In the genomic region with DNA sequence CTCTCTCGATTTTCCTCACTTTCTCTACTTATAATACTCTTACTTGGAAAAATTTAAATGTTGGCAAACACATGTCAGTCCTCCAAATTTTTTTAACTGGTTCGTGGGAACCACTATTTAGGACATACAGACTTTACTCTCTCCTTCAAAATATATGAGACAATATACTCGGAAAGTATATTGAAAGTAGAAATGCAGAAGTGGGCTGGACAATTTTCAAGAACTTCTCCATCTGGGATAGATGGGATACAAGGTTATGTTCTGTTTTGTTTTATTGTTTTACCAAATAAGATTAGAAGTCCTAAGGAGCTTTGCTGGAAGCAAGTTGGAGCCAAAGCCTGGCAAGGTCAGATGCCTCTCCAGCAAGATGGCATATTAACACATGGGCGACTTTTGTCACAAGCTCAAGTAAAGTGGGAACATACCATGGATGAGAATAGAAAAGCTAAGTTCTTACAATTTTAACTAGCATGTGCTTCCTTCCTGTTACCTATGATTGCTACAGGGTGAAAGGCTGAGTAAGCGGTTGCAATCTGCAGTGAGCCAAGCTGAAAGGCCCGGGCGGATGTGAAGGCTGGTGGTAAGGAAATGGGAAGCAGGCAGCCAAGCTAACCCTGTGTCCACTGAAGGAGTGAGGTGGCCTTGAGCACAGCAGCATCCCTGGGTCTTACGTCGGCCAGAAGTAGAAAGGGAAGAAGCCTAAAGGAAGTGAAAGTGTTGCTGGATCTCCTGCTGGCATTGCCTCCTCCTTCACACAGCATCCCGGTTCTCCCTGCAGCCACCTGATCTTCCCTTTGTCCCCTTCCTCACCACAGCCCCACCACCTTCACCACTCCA, we compare ENCODE assay signal across 1 cellular context.
A peak's percentile ranks its signal among the peaks of the same experiment; 100 is the strongest.
TF ChIP-seq lines count a peak whose summit lies in the region.

No MANE protein-coding gene starts in this region.

TF ChIP-seq in K562, 482 proteins besides CTCF, POLR2A, EP300 and RAD21 (continued from another document and continues in another):
- TF ChIP-seq, protein P1, sequence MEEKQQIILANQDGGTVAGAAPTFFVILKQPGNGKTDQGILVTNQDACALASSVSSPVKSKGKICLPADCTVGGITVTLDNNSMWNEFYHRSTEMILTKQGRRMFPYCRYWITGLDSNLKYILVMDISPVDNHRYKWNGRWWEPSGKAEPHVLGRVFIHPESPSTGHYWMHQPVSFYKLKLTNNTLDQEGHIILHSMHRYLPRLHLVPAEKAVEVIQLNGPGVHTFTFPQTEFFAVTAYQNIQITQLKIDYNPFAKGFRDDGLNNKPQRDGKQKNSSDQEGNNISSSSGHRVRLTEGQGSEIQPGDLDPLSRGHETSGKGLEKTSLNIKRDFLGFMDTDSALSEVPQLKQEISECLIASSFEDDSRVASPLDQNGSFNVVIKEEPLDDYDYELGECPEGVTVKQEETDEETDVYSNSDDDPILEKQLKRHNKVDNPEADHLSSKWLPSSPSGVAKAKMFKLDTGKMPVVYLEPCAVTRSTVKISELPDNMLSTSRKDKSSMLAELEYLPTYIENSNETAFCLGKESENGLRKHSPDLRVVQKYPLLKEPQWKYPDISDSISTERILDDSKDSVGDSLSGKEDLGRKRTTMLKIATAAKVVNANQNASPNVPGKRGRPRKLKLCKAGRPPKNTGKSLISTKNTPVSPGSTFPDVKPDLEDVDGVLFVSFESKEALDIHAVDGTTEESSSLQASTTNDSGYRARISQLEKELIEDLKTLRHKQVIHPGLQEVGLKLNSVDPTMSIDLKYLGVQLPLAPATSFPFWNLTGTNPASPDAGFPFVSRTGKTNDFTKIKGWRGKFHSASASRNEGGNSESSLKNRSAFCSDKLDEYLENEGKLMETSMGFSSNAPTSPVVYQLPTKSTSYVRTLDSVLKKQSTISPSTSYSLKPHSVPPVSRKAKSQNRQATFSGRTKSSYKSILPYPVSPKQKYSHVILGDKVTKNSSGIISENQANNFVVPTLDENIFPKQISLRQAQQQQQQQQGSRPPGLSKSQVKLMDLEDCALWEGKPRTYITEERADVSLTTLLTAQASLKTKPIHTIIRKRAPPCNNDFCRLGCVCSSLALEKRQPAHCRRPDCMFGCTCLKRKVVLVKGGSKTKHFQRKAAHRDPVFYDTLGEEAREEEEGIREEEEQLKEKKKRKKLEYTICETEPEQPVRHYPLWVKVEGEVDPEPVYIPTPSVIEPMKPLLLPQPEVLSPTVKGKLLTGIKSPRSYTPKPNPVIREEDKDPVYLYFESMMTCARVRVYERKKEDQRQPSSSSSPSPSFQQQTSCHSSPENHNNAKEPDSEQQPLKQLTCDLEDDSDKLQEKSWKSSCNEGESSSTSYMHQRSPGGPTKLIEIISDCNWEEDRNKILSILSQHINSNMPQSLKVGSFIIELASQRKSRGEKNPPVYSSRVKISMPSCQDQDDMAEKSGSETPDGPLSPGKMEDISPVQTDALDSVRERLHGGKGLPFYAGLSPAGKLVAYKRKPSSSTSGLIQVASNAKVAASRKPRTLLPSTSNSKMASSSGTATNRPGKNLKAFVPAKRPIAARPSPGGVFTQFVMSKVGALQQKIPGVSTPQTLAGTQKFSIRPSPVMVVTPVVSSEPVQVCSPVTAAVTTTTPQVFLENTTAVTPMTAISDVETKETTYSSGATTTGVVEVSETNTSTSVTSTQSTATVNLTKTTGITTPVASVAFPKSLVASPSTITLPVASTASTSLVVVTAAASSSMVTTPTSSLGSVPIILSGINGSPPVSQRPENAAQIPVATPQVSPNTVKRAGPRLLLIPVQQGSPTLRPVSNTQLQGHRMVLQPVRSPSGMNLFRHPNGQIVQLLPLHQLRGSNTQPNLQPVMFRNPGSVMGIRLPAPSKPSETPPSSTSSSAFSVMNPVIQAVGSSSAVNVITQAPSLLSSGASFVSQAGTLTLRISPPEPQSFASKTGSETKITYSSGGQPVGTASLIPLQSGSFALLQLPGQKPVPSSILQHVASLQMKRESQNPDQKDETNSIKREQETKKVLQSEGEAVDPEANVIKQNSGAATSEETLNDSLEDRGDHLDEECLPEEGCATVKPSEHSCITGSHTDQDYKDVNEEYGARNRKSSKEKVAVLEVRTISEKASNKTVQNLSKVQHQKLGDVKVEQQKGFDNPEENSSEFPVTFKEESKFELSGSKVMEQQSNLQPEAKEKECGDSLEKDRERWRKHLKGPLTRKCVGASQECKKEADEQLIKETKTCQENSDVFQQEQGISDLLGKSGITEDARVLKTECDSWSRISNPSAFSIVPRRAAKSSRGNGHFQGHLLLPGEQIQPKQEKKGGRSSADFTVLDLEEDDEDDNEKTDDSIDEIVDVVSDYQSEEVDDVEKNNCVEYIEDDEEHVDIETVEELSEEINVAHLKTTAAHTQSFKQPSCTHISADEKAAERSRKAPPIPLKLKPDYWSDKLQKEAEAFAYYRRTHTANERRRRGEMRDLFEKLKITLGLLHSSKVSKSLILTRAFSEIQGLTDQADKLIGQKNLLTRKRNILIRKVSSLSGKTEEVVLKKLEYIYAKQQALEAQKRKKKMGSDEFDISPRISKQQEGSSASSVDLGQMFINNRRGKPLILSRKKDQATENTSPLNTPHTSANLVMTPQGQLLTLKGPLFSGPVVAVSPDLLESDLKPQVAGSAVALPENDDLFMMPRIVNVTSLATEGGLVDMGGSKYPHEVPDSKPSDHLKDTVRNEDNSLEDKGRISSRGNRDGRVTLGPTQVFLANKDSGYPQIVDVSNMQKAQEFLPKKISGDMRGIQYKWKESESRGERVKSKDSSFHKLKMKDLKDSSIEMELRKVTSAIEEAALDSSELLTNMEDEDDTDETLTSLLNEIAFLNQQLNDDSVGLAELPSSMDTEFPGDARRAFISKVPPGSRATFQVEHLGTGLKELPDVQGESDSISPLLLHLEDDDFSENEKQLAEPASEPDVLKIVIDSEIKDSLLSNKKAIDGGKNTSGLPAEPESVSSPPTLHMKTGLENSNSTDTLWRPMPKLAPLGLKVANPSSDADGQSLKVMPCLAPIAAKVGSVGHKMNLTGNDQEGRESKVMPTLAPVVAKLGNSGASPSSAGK (IDR thresholded peaks at IDR 0.05) = peak; percentile 49
- TF ChIP-seq SMARCA5 (IDR thresholded peaks at IDR 0.05) (no peak), ZNF316 (IDR thresholded peaks at IDR 0.05) (peak; percentile 36; the same call in 1 of the 2 replicates), CBX8 (IDR thresholded peaks at IDR 0.05; ENCODE audit: borderline replicate concordance, extremely low read depth, low read depth, low read length, poor library complexity, severe bottlenecking) (no peak), CEBPG (CRISPR knock-in tag; IDR thresholded peaks at IDR 0.05) (peak; percentile 94), CEBPG (tag; conservative IDR thresholded peaks at IDR 0.05 in 1 of 2, IDR thresholded peaks at IDR 0.05 in 1 of 2) (peak in 1 of 2 experiments; percentile 79; a peak in 2 of 4 replicates), GTF2E2 (tag; IDR thresholded peaks at IDR 0.05) (no peak), ERF (CRISPR knock-in tag; IDR thresholded peaks at IDR 0.05) (0 out of 2 replicates have a peak, but pooled peaks have one; percentile 62), ETV1 (tag; conservative IDR thresholded peaks at IDR 0.05; ENCODE audit: low read depth) (peak; percentile 52; the same call in 1 of the 2 replicates), HIVEP1 (CRISPR knock-in tag; IDR thresholded peaks at IDR 0.05) (0 out of 2 replicates have a peak, but pooled peaks have one; percentile 58), CTBP1 (IDR thresholded peaks at IDR 0.05; ENCODE audit: borderline replicate concordance) (no peak; the same call in 1 of the 2 replicates), YBX1 (IDR thresholded peaks at IDR 0.05) (no peak), FUS (optimal IDR thresholded peaks at IDR 0.05; ENCODE audit: low read depth, low read length) (no peak), KDM4B (IDR thresholded peaks at IDR 0.05; ENCODE audit: borderline replicate concordance in 2 of 2, low read depth in 1 of 2) (no peak), RBBP5 (IDR thresholded peaks at IDR 0.05; ENCODE audit: borderline replicate concordance, insufficient read depth, low read length, poor library complexity, severe bottlenecking) (peak; percentile 38), ELF4 (CRISPR knock-in tag; IDR thresholded peaks at IDR 0.05) (0 out of 2 replicates have a peak, but pooled peaks have one; percentile 57), MYNN (IDR thresholded peaks at IDR 0.05) (no peak), MYNN (CRISPR knock-in tag; IDR thresholded peaks at IDR 0.05) (no peak)
- TF ChIP-seq, protein P2, sequence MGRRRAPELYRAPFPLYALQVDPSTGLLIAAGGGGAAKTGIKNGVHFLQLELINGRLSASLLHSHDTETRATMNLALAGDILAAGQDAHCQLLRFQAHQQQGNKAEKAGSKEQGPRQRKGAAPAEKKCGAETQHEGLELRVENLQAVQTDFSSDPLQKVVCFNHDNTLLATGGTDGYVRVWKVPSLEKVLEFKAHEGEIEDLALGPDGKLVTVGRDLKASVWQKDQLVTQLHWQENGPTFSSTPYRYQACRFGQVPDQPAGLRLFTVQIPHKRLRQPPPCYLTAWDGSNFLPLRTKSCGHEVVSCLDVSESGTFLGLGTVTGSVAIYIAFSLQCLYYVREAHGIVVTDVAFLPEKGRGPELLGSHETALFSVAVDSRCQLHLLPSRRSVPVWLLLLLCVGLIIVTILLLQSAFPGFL (CRISPR knock-in tag; IDR thresholded peaks at IDR 0.05) = no peak
- TF ChIP-seq, protein P3, sequence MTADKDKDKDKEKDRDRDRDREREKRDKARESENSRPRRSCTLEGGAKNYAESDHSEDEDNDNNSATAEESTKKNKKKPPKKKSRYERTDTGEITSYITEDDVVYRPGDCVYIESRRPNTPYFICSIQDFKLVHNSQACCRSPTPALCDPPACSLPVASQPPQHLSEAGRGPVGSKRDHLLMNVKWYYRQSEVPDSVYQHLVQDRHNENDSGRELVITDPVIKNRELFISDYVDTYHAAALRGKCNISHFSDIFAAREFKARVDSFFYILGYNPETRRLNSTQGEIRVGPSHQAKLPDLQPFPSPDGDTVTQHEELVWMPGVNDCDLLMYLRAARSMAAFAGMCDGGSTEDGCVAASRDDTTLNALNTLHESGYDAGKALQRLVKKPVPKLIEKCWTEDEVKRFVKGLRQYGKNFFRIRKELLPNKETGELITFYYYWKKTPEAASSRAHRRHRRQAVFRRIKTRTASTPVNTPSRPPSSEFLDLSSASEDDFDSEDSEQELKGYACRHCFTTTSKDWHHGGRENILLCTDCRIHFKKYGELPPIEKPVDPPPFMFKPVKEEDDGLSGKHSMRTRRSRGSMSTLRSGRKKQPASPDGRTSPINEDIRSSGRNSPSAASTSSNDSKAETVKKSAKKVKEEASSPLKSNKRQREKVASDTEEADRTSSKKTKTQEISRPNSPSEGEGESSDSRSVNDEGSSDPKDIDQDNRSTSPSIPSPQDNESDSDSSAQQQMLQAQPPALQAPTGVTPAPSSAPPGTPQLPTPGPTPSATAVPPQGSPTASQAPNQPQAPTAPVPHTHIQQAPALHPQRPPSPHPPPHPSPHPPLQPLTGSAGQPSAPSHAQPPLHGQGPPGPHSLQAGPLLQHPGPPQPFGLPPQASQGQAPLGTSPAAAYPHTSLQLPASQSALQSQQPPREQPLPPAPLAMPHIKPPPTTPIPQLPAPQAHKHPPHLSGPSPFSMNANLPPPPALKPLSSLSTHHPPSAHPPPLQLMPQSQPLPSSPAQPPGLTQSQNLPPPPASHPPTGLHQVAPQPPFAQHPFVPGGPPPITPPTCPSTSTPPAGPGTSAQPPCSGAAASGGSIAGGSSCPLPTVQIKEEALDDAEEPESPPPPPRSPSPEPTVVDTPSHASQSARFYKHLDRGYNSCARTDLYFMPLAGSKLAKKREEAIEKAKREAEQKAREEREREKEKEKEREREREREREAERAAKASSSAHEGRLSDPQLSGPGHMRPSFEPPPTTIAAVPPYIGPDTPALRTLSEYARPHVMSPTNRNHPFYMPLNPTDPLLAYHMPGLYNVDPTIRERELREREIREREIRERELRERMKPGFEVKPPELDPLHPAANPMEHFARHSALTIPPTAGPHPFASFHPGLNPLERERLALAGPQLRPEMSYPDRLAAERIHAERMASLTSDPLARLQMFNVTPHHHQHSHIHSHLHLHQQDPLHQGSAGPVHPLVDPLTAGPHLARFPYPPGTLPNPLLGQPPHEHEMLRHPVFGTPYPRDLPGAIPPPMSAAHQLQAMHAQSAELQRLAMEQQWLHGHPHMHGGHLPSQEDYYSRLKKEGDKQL (CRISPR knock-in tag; IDR thresholded peaks at IDR 0.05; ENCODE audit: borderline replicate concordance) = no peak
- TF ChIP-seq, protein P4, sequence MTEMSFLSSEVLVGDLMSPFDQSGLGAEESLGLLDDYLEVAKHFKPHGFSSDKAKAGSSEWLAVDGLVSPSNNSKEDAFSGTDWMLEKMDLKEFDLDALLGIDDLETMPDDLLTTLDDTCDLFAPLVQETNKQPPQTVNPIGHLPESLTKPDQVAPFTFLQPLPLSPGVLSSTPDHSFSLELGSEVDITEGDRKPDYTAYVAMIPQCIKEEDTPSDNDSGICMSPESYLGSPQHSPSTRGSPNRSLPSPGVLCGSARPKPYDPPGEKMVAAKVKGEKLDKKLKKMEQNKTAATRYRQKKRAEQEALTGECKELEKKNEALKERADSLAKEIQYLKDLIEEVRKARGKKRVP (CRISPR knock-in tag; IDR thresholded peaks at IDR 0.05) = peak; percentile 86
